19 cellular contexts compared by ENCODE assay signal in genomic region chr16:28307936-28308335, GRCh38. TPM values are rescaled to one million over a fixed set of nuclear protein-coding genes. Genes with fewer than 3 reads are reported as not detected.
DNase-seq lines count a peak whose midpoint lies in the region; ATAC-seq, FAIRE-seq and TF ChIP-seq lines count a peak whose summit lies in the region.
"Had no signal": no experiment of that assay in that cellular context is flagged by ENCODE, and none has a peak within 500 bp of the region (broad histone marks: within the 10 kb centered on the region; RNA-seq: fewer than 3 reads in every experiment).

No MANE protein-coding gene starts in this region.

- no peaks in the 10 kb centered on the region for H3K9me3 Mint-ChIP-seq in CD8-positive, alpha-beta T cell
- no peaks in the 10 kb centered on the region for H3K9me3 Mint-ChIP-seq in naive thymus-derived CD8-positive, alpha-beta T cell
- H3K9me3 Mint-ChIP-seq: HFFc6, IgD-negative memory B cell had no signal

- H3K4me2 ChIP-seq in osteoblast (ENCODE audit: insufficient read depth, low read length): no peak overlapping the region
- H3K4me2 ChIP-seq: A549 had no signal

- no peak overlapping the region for H3K27ac ChIP-seq in CD8-positive, alpha-beta T cell (ENCODE audit: low read depth, low read length)
- H3K27ac ChIP-seq in HEK293 (ENCODE audit: extremely low read depth, low read depth, low read length) (no peak overlapping the region), osteoblast (ENCODE audit: low read depth, low read length) (no peak overlapping the region)
- H3K27ac ChIP-seq: A549, C4-2B had no signal

- H2AFZ ChIP-seq in osteoblast (ENCODE audit: low read length): no peak overlapping the region

- no peak for TF ChIP-seq POLR2A in H54 (IDR thresholded peaks at IDR 0.05; ENCODE audit: low read depth, low read length)

- intact Hi-C loops in CD8-positive, alpha-beta T cell (cut with DNase I, micrococcal nuclease): no loop called here

- no peak overlapping the region for H3K4me3 ChIP-seq in CD8-positive, alpha-beta T cell (ENCODE audit: low read depth, low read length)
- H3K4me3 ChIP-seq in HEK293 (ENCODE audit: low read depth, low read length) (no peak overlapping the region), osteoblast (ENCODE audit: insufficient read depth, low read length) (no peak overlapping the region)
- H3K4me3 ChIP-seq: A549, HAP-1 had no signal

- no peaks in the 10 kb centered on the region for H3K27me3 Mint-ChIP-seq in CD8-positive, alpha-beta T cell (ENCODE audit: low read depth)
- H3K27me3 Mint-ChIP-seq in naive thymus-derived CD8-positive, alpha-beta T cell: no peaks in the 10 kb centered on the region
- H3K27me3 Mint-ChIP-seq: IgD-negative memory B cell had no signal

- CTCF ChIA-PET in CD8-positive, alpha-beta T cell (lab: Charles Lee): interaction anchor here (0.8 to 14.6 kb wide), 4 partner anchors 9 to 26 kb away, joined by 3 to 431 read pairs (median 44); partner anchors contain the start of gene SBK1
- CTCF ChIA-PET in HEK293 (lab: Yijun Ruan, JAX): interaction anchor here (0.6 kb wide), 2 partner anchors 30 to 84 kb away, joined by 3 read pairs; no protein-coding TSS in a partner anchor

- no peaks in the 10 kb centered on the region for H3K36me3 ChIP-seq in CD8-positive, alpha-beta T cell (ENCODE audit: insufficient read depth, low read length)
- H3K36me3 ChIP-seq in HEK293 (ENCODE audit: control insufficient read depth in 2 of 2, insufficient read depth in 1 of 2, low read length in 2 of 2) (no peaks in the 10 kb centered on the region), osteoblast (ENCODE audit: insufficient read depth, low read length) (no peaks in the 10 kb centered on the region)
- H3K36me3 ChIP-seq: BE2C, HAP-1 had no signal

- H3K27ac Mint-ChIP-seq in CD8-positive, alpha-beta T cell: peak overlapping the region; percentile 76
- peak overlapping the region; percentile 81 to 99 (median 91) for H3K27ac Mint-ChIP-seq in naive thymus-derived CD8-positive, alpha-beta T cell
- H3K27ac Mint-ChIP-seq: HFFc6 had no signal

- H3K4me1 ChIP-seq in CD8-positive, alpha-beta T cell (ENCODE audit: insufficient read depth, low read length): peaks cover 62% of the 10 kb centered on the region
- H3K4me1 ChIP-seq in HEK293 (ENCODE audit: control insufficient read depth, insufficient read depth, low read length): no peaks in the 10 kb centered on the region
- H3K4me1 ChIP-seq in osteoblast (ENCODE audit: insufficient read depth, low read length): no peaks in the 10 kb centered on the region
- H3K4me1 ChIP-seq: A549, BE2C, HAP-1 had no signal

- H3K4me1 Mint-ChIP-seq in CD8-positive, alpha-beta T cell (ENCODE audit: low read depth): peaks cover 72% of the 10 kb centered on the region
- peaks cover 43 to 83% (median 72%) of the 10 kb centered on the region in 4 donors for H3K4me1 Mint-ChIP-seq in naive thymus-derived CD8-positive, alpha-beta T cell

- H3K79me2 ChIP-seq in osteoblast (ENCODE audit: insufficient read depth, low read length): no peaks in the 10 kb centered on the region

- peaks cover 32% of the 10 kb centered on the region for H3K36me3 Mint-ChIP-seq in CD8-positive, alpha-beta T cell
- peaks cover 0 to 25% (median 12%) of the 10 kb centered on the region in 3 donors for H3K36me3 Mint-ChIP-seq in naive thymus-derived CD8-positive, alpha-beta T cell

- no peaks in the 10 kb centered on the region for H3K9me3 ChIP-seq in CD8-positive, alpha-beta T cell (ENCODE audit: low read length)
- H3K9me3 ChIP-seq in HEK293 (ENCODE audit: control insufficient read depth, insufficient read depth, low read depth, low read length) (no peaks in the 10 kb centered on the region), osteoblast (ENCODE audit: low read depth, low read length) (no peaks in the 10 kb centered on the region)
- H3K9me3 ChIP-seq: A549, BE2C, HAP-1 had no signal

- no peaks in the 10 kb centered on the region for H3K27me3 ChIP-seq in CD8-positive, alpha-beta T cell (ENCODE audit: insufficient read depth, low read length)
- H3K27me3 ChIP-seq in osteoblast (ENCODE audit: insufficient read depth, low read length): peaks cover 3% of the 10 kb centered on the region
- H3K27me3 ChIP-seq: BE2C had no signal

- no peaks in the 10 kb centered on the region for H4K20me1 ChIP-seq in osteoblast (ENCODE audit: insufficient read depth, low read length)

- no peak for FAIRE-seq in H54 (lab: Jason Lieb, UNC)
- FAIRE-seq: A549, GM12892 had no signal

- ATAC-seq in CD8-positive, alpha-beta T cell: no peak
- peak; percentile 95 for ATAC-seq in left lobe of liver
- ATAC-seq in naive thymus-derived CD8-positive, alpha-beta T cell: no peak
- ATAC-seq: A549 had no signal

- no peak for DNase-seq in CD8-positive, alpha-beta T cell
- peak; percentile 90 for DNase-seq in left lobe of liver (ENCODE audit: low spot score)
- no peak for DNase-seq in naive thymus-derived CD8-positive, alpha-beta T cell
- no peak for DNase-seq in anterior cingulate cortex (lab: John Stamatoyannopoulos, UW)
- DNase-seq in H54 (ENCODE audit: insufficient read length, low spot score): no peak
- DNase-seq in osteoblast (ENCODE audit: insufficient read length, low spot score, missing footprints): no peak
- DNase-seq: BE2C, Calu3, DMS79, GDM1, GOT3, HFFc6, KG1 had no signal

- POLR2A ChIA-PET in CD8-positive, alpha-beta T cell (lab: Charles Lee): interaction anchor here (5.1 to 10.1 kb wide), 2 partner anchors 11 to 30 kb away, joined by 53 to 123 read pairs; partner anchors contain the start of gene SBK1
- POLR2A ChIA-PET in HEK293 (lab: Yijun Ruan, JAX): no interaction called here
- POLR2A ChIA-PET in naive thymus-derived CD8-positive, alpha-beta T cell (lab: Charles Lee): interaction anchor here (1.1 to 31.4 kb wide), 2 partner anchors 11 to 19 kb away, joined by 3 to 888 read pairs; partner anchors contain the start of gene SBK1

- TF ChIP-seq CTCF in CD8-positive, alpha-beta T cell (IDR thresholded peaks at IDR 0.05): no peak
- no peak for TF ChIP-seq CTCF in HEK293 (tag by site-specific recombination; IDR thresholded peaks at IDR 0.05)
- TF ChIP-seq CTCF in osteoblast (IDR thresholded peaks at IDR 0.05; ENCODE audit: extremely low read depth, low read depth, low read length): no peak

- no peak overlapping the region for H3K4me3 Mint-ChIP-seq in CD8-positive, alpha-beta T cell
- H3K4me3 Mint-ChIP-seq in naive thymus-derived CD8-positive, alpha-beta T cell: no peak overlapping the region
- H3K4me3 Mint-ChIP-seq: HFFc6 had no signal

TF ChIP-seq in HEK293, 187 proteins besides CTCF, POLR2A, EP300 and RAD21:
- peak; percentile 58 for TF ChIP-seq ZNF664 (tag by site-specific recombination; IDR thresholded peaks at IDR 0.05)
- TF ChIP-seq PRDM1 (tag by site-specific recombination; IDR thresholded peaks at IDR 0.05): no peak

RNA-seq across cellular contexts. Expression of gene SBK1, which starts 15.6 kb away (rescaled TPM):
- 10 to 100 TPM; 16.5 to 17.1 TPM for total RNA-seq in CD8-positive, alpha-beta T cell
- 0.33 TPM for total RNA-seq in left lobe of liver
- 10 to 100 TPM; 20.6 to 21.3 TPM for total RNA-seq in naive thymus-derived CD8-positive, alpha-beta T cell
- polyA plus RNA-seq in naive thymus-derived CD8-positive, alpha-beta T cell: 10 to 100 TPM in 1 of 3 donors, 1 to 10 TPM in 2; 5.7 to 19.9 (median 7.4) TPM
- not detected in 2 replicates for total RNA-seq in osteoblast
- total RNA-seq: HFFc6 had no signal

RNA-seq across cellular contexts. Expression of gene NPIPB6, which starts 55.4 kb away (rescaled TPM):
- total RNA-seq in CD8-positive, alpha-beta T cell: 1 to 10 TPM in 1 of 2 experiments, not detected in 1; 2.0 TPM
- total RNA-seq in left lobe of liver (0.28 TPM), osteoblast (0.59 and 2.9 TPM in 2 replicates)
- total RNA-seq in naive thymus-derived CD8-positive, alpha-beta T cell: 1 to 10 TPM; 6.1 to 6.9 TPM
- polyA plus RNA-seq in naive thymus-derived CD8-positive, alpha-beta T cell: under 1 TPM in 1 of 3 donors, not detected in 2; 0.35 TPM

Comparison
In these comparisons a context has a peak if more than half of its experiments do, and no peak if none do; other contexts are left out.
1. RNA of gene SBK1, which starts 15.6 kb away (total RNA-seq): 20.6 to 21.3 TPM in naive thymus-derived CD8-positive, alpha-beta T cell and 16.5 to 17.1 TPM in CD8-positive, alpha-beta T cell; 0.33 TPM in left lobe of liver (single experiment) and not detected in osteoblast; every median in the first group is over 10 times any median in the second.